ENCODE assay signal across 25 cellular contexts in genomic region chr3:125073506-125073905, GRCh38. TPM values are rescaled to one million over a fixed set of nuclear protein-coding genes. Genes with fewer than 3 reads are reported as not detected.
DNase-seq lines count a peak whose midpoint lies in the region; ATAC-seq and TF ChIP-seq lines count a peak whose summit lies in the region.
"Had no signal": no experiment of that assay in that cellular context is flagged by ENCODE, and none has a peak within 500 bp of the region (broad histone marks: within the 10 kb centered on the region; RNA-seq: fewer than 3 reads in every experiment).

No MANE protein-coding gene starts in this region.

- H3K9me3 ChIP-seq in endodermal cell (ENCODE audit: control insufficient read depth, low read length) (no peaks in the 10 kb centered on the region), psoas muscle (no peaks in the 10 kb centered on the region)
- H3K9me3 ChIP-seq: MG63 had no signal

- intact Hi-C loops in psoas muscle (cut with DNase I): no loop called here

- WGBS in endodermal cell (ENCODE audit: insufficient coverage in 1 of 2, insufficient read length in 1 of 2), 2 experiments: 97% methylated on average over 4 to 5 of the region's 5 CpGs
- 80 to 87% (median 81%) methylated on average over 5 of the region's 5 CpGs for WGBS in psoas muscle, 3 donors

- no peaks in the 10 kb centered on the region for H3K27me3 ChIP-seq in endodermal cell (ENCODE audit: control insufficient read depth, insufficient read depth, low read length, poor library complexity, severe bottlenecking)
- H3K27me3 ChIP-seq in psoas muscle (ENCODE audit: insufficient read depth in 3 of 3, low read length in 2 of 3): no peaks in the 10 kb centered on the region
- H3K27me3 ChIP-seq: MG63 had no signal

- H3K27me3 Mint-ChIP-seq in endodermal cell (ENCODE audit: insufficient read depth): no peaks in the 10 kb centered on the region

- H3K4me1 ChIP-seq in endodermal cell (ENCODE audit: control insufficient read depth, insufficient read depth, low read length) (peaks cover 10% of the 10 kb centered on the region), psoas muscle (no peaks in the 10 kb centered on the region)

- no peaks in the 10 kb centered on the region for H3K9me3 Mint-ChIP-seq in endodermal cell
- H3K9me3 Mint-ChIP-seq: IgD-negative memory B cell had no signal

- no peak for ATAC-seq in psoas muscle
- ATAC-seq: HCT116 had no signal

- peak overlapping the region; percentile 52 for H3K27ac Mint-ChIP-seq in endodermal cell
- H3K27ac Mint-ChIP-seq: CD14-positive monocyte had no signal

- no peak overlapping the region for H3K4me3 Mint-ChIP-seq in endodermal cell
- H3K4me3 Mint-ChIP-seq: CD14-positive monocyte, IgD-negative memory B cell had no signal

- TF ChIP-seq CTCF in endodermal cell (conservative IDR thresholded peaks at IDR 0.05) (no peak), psoas muscle (IDR thresholded peaks at IDR 0.05) (no peak)

- H3K9ac ChIP-seq in endodermal cell (ENCODE audit: extremely low read depth, low read length, poor library complexity, severe bottlenecking): no peak overlapping the region

- H3K36me3 ChIP-seq in endodermal cell (ENCODE audit: control insufficient read depth, insufficient read depth, low read length) (no peaks in the 10 kb centered on the region), psoas muscle (ENCODE audit: insufficient read depth in 1 of 2, low read depth in 1 of 2) (no peaks in the 10 kb centered on the region)

- no peak overlapping the region for H3K27ac ChIP-seq in endodermal cell (ENCODE audit: low read depth, low read length)
- no peak overlapping the region for H3K27ac ChIP-seq in psoas muscle
- H3K27ac ChIP-seq: SK-N-MC had no signal

- H3K36me3 Mint-ChIP-seq in endodermal cell (ENCODE audit: low read depth): peaks cover 7% of the 10 kb centered on the region
- H3K36me3 Mint-ChIP-seq: CD14-positive monocyte had no signal

- no peak overlapping the region for H3K4me3 ChIP-seq in endodermal cell (ENCODE audit: low read length)
- no peak overlapping the region for H3K4me3 ChIP-seq in psoas muscle
- H3K4me3 ChIP-seq: MG63, SK-N-MC had no signal

- DNase-seq in NCI-H82 (lab: John Stamatoyannopoulos, UW) (peak; percentile 80), NCI-H82 treated with DMSO at 0.1 percent for 48 hours (lab: John Stamatoyannopoulos, UW; ENCODE audit: unreplicated experiment) (no peak), NCI-H524 (lab: John Stamatoyannopoulos, UW) (peak; percentile 98 to 99), endodermal cell (no peak), LoVo (ENCODE audit: low spot score) (no peak), psoas muscle (no peak), UCSD-AML1 (lab: John Stamatoyannopoulos, UW; ENCODE audit: unreplicated experiment) (no peak), NCI-H1436 treated with DMSO at 0.1 percent for 48 hours (lab: John Stamatoyannopoulos, UW) (no peak)
- DNase-seq: AML-193, EL, GF-D8, MG63, NCI-H1092, NCI-H1436, NCI-H2029 treated with DMSO at 0.1 percent for 48 hours, NCI-H510A, NCI-H774, RPMI8226, SHP77, SW 1271, T-helper 2 cell had no signal

- peaks cover 25% of the 10 kb centered on the region for H3K4me1 Mint-ChIP-seq in endodermal cell

RNA-seq across cellular contexts. Expression of gene HEG1, which starts 17.7 kb away (rescaled TPM):
- 10 to 100 TPM; 25.5 to 27.0 TPM for total RNA-seq in endodermal cell
- polyA plus RNA-seq in endodermal cell (2013, experiment 1 of 2): 30.3 TPM
- polyA plus RNA-seq in endodermal cell (2013, experiment 2 of 2): 35.4 TPM
- 10 to 100 TPM; 11.7 to 38.7 (median 17.5) TPM for total RNA-seq in psoas muscle
- 1 to 10 TPM; 3.2 to 6.4 (median 4.5) TPM for polyA plus RNA-seq in psoas muscle

Comparison
In these comparisons a context has a peak if more than half of its experiments do, and no peak if none do; other contexts are left out.
1. DNase-seq: peak in NCI-H82 (single experiment) and NCI-H524 (2 of 2); none in NCI-H82 treated with DMSO at 0.1 percent for 48 hours (single experiment), endodermal cell (single experiment), LoVo (single experiment), psoas muscle (0 of 2), UCSD-AML1 (single experiment) and NCI-H1436 treated with DMSO at 0.1 percent for 48 hours (single experiment).